In genomic region chr11:118907051-118907748, GRCh38 we compare ENCODE assay signal across 1 cellular context.
TF ChIP-seq lines count a peak whose summit lies in the region.

No MANE protein-coding gene starts in this region.

TF ChIP-seq in HepG2, 621 proteins besides CTCF, POLR2A, EP300 and RAD21 (continued from another document and continues in another):
- no peak for TF ChIP-seq SNAPC4 (CRISPR knock-in tag; IDR thresholded peaks at IDR 0.05)
- no peak for TF ChIP-seq ZNF782 (CRISPR knock-in tag; IDR thresholded peaks at IDR 0.05; ENCODE audit: borderline replicate concordance)
- TF ChIP-seq MXI1 (IDR thresholded peaks at IDR 0.05; ENCODE audit: borderline replicate concordance, low read depth, low read length): no peak
- TF ChIP-seq NONO (IDR thresholded peaks at IDR 0.05): no peak
- no peak for TF ChIP-seq NONO (CRISPR knock-in tag; conservative IDR thresholded peaks at IDR 0.05)
- TF ChIP-seq GABPA (IDR thresholded peaks at IDR 0.05; ENCODE audit: low read depth, low read length): no peak
- no peak for TF ChIP-seq GABPA (CRISPR knock-in tag; IDR thresholded peaks at IDR 0.05; ENCODE audit: low read depth)
- peak; percentile 61 for TF ChIP-seq GATAD2A (CRISPR knock-in tag; IDR thresholded peaks at IDR 0.05)
- TF ChIP-seq POGK (CRISPR knock-in tag; conservative IDR thresholded peaks at IDR 0.05): 0 out of 2 replicates have a peak, but pooled peaks have one; percentile 38
- TF ChIP-seq SIX1 (CRISPR knock-in tag; IDR thresholded peaks at IDR 0.05; ENCODE audit: borderline replicate concordance): no peak
- no peak for TF ChIP-seq ZNF891 (CRISPR knock-in tag; IDR thresholded peaks at IDR 0.05)
- TF ChIP-seq KLF6 (CRISPR knock-in tag; IDR thresholded peaks at IDR 0.05): no peak
- no peak for TF ChIP-seq JARID2 (CRISPR knock-in tag; IDR thresholded peaks at IDR 0.05; ENCODE audit: insufficient replicate concordance)
- no peak for TF ChIP-seq FOXJ3 (CRISPR knock-in tag; IDR thresholded peaks at IDR 0.05; ENCODE audit: borderline replicate concordance)
- TF ChIP-seq ZNF770 (CRISPR knock-in tag; IDR thresholded peaks at IDR 0.05): no peak
- TF ChIP-seq ZNF616 (CRISPR knock-in tag; IDR thresholded peaks at IDR 0.05; ENCODE audit: low read depth): no peak
- no peak for TF ChIP-seq PHB2 (IDR thresholded peaks at IDR 0.05; ENCODE audit: partially characterized antibody)
- no peak for TF ChIP-seq RCOR2 (CRISPR knock-in tag; IDR thresholded peaks at IDR 0.05)
- 0 out of 2 replicates have a peak, but pooled peaks have one; percentile 43 for TF ChIP-seq PHF8 (CRISPR knock-in tag; IDR thresholded peaks at IDR 0.05)
- TF ChIP-seq ZNF337 (CRISPR knock-in tag; IDR thresholded peaks at IDR 0.05; ENCODE audit: borderline replicate concordance, low read depth): no peak
- TF ChIP-seq PAWR (CRISPR knock-in tag; IDR thresholded peaks at IDR 0.05; ENCODE audit: borderline replicate concordance): no peak
- TF ChIP-seq THAP11 (CRISPR knock-in tag; IDR thresholded peaks at IDR 0.05): peak; percentile 68; the same call in 1 of the 2 replicates
- TF ChIP-seq IKZF4 (CRISPR knock-in tag; IDR thresholded peaks at IDR 0.05; ENCODE audit: borderline replicate concordance, low read depth, not compliant biosample characterization): no peak
- TF ChIP-seq CEBPB (IDR thresholded peaks at IDR 0.05; ENCODE audit: borderline replicate concordance, low read depth, low read length): no peak
- TF ChIP-seq TBL1XR1 (IDR thresholded peaks at IDR 0.05; ENCODE audit: borderline replicate concordance, low read length, partially characterized antibody): no peak
- no peak for TF ChIP-seq ZNF790 (CRISPR knock-in tag; IDR thresholded peaks at IDR 0.05; ENCODE audit: borderline replicate concordance)
- peak; percentile 47; the same call in 1 of the 2 replicates for TF ChIP-seq KAT8 (CRISPR knock-in tag; IDR thresholded peaks at IDR 0.05)
- TF ChIP-seq NFE2L1 (CRISPR knock-in tag; IDR thresholded peaks at IDR 0.05; ENCODE audit: borderline replicate concordance): no peak
- TF ChIP-seq SATB2 (CRISPR knock-in tag; IDR thresholded peaks at IDR 0.05): no peak
- TF ChIP-seq ETV5 (CRISPR knock-in tag; IDR thresholded peaks at IDR 0.05; ENCODE audit: borderline replicate concordance): peak; percentile 23; the same call in 1 of the 2 replicates
- TF ChIP-seq REL (CRISPR knock-in tag; conservative IDR thresholded peaks at IDR 0.05): no peak
- TF ChIP-seq ZNF747 (CRISPR knock-in tag; IDR thresholded peaks at IDR 0.05; ENCODE audit: borderline replicate concordance): no peak
- no peak for TF ChIP-seq TP53 (CRISPR knock-in tag; conservative IDR thresholded peaks at IDR 0.05)
- no peak for TF ChIP-seq KLF12 (CRISPR knock-in tag; IDR thresholded peaks at IDR 0.05; ENCODE audit: borderline replicate concordance)
- no peak for TF ChIP-seq CEBPG (CRISPR knock-in tag; IDR thresholded peaks at IDR 0.05)
- no peak for TF ChIP-seq SNRNP70 (IDR thresholded peaks at IDR 0.05; ENCODE audit: low read depth, low read length)
- no peak for TF ChIP-seq ZNF720 (CRISPR knock-in tag; IDR thresholded peaks at IDR 0.05)
- no peak for TF ChIP-seq PHF21A (CRISPR knock-in tag; IDR thresholded peaks at IDR 0.05)
- peak; percentile 69 for TF ChIP-seq ARID4A (CRISPR knock-in tag; IDR thresholded peaks at IDR 0.05; ENCODE audit: borderline replicate concordance)
- TF ChIP-seq RFX1 (IDR thresholded peaks at IDR 0.05): no peak
- TF ChIP-seq PREB (CRISPR knock-in tag; IDR thresholded peaks at IDR 0.05): no peak
- no peak for TF ChIP-seq FOXC1 (CRISPR knock-in tag; IDR thresholded peaks at IDR 0.05; ENCODE audit: borderline replicate concordance)
- no peak for TF ChIP-seq ZNF276 (CRISPR knock-in tag; IDR thresholded peaks at IDR 0.05; ENCODE audit: low read depth)
- TF ChIP-seq SIN3A (IDR thresholded peaks at IDR 0.05; ENCODE audit: borderline replicate concordance, low read depth, low read length): no peak
- TF ChIP-seq ZNF740 (CRISPR knock-in tag; IDR thresholded peaks at IDR 0.05): no peak
- no peak for TF ChIP-seq NFIB (CRISPR knock-in tag; IDR thresholded peaks at IDR 0.05; ENCODE audit: borderline replicate concordance)
- no peak for TF ChIP-seq ZNF333 (CRISPR knock-in tag; IDR thresholded peaks at IDR 0.05; ENCODE audit: borderline replicate concordance)
- TF ChIP-seq ZNF660 (CRISPR knock-in tag; IDR thresholded peaks at IDR 0.05; ENCODE audit: borderline replicate concordance, low read depth): no peak
- TF ChIP-seq ZNF7 (CRISPR knock-in tag; IDR thresholded peaks at IDR 0.05): no peak
- TF ChIP-seq LBX2 (CRISPR knock-in tag; IDR thresholded peaks at IDR 0.05; ENCODE audit: borderline replicate concordance): no peak
- peak; percentile 60; the same call in 1 of the 2 replicates for TF ChIP-seq KDM4B (CRISPR knock-in tag; IDR thresholded peaks at IDR 0.05)
- no peak for TF ChIP-seq ESRRA (CRISPR knock-in tag; IDR thresholded peaks at IDR 0.05; ENCODE audit: low read depth)
- TF ChIP-seq NFKBIZ (CRISPR knock-in tag; IDR thresholded peaks at IDR 0.05): 0 out of 2 replicates have a peak, but pooled peaks have one; percentile 44
